In genomic region chr5:6143523-6143922, GRCh38 we compare ENCODE assay signal across 22 cellular contexts.
DNase-seq lines count a peak whose midpoint lies in the region; ATAC-seq, FAIRE-seq and TF ChIP-seq lines count a peak whose summit lies in the region.
"Had no signal": no experiment of that assay in that cellular context is flagged by ENCODE, and none has a peak within 500 bp of the region (broad histone marks: within the 10 kb centered on the region; RNA-seq: fewer than 3 reads in every experiment).

No MANE protein-coding gene starts in this region.

- H2AFZ ChIP-seq in HepG2 (ENCODE audit: low read length) (no peak overlapping the region), H1 (ENCODE audit: low read length) (0 out of 2 replicates have a peak overlapping the region, but pooled peaks have one; percentile 42)
- H2AFZ ChIP-seq: PC-9 had no signal

- H2BK20ac ChIP-seq in H1 (ENCODE audit: low read length) = no peak overlapping the region

- in situ Hi-C loops in HepG2 (cut with HindIII; ENCODE audit: extremely low pct_ligation_motif_present, low pct_unique_long_range_greater_than_20kb) = no loop called here

- no peak overlapping the region for H2BK120ac ChIP-seq in H1 (replicated peaks; ENCODE audit: low read depth, low read length)

- no peak overlapping the region for H2AK5ac ChIP-seq in H1 (ENCODE audit: low read depth, low read length)

- H4K5ac ChIP-seq in H1 (ENCODE audit: insufficient read length, low read depth, low read length) = no peak overlapping the region

- H3K4me1 Mint-ChIP-seq in progenitor cell of endocrine pancreas (ENCODE audit: low read depth) = no peaks in the 10 kb centered on the region
- H3K4me1 Mint-ChIP-seq: CD4-positive, CD25-positive, alpha-beta regulatory T cell had no signal

- BruUV-seq in HepG2 (replicated peaks; lab: Mats Ljungman, UMichigan) = no TSS peak

- FAIRE-seq in HepG2 (lab: Jason Lieb, UNC) (no peak), H1 (lab: Jason Lieb, UNC) (no peak), kidney (lab: Jason Lieb, UNC) (no peak)

- no peaks in the 10 kb centered on the region for H3K23me2 ChIP-seq in H1 (ENCODE audit: low read depth, low read length)

- no peak overlapping the region for H2BK15ac ChIP-seq in H1 (ENCODE audit: low read length)

- TF ChIP-seq CTCF in HepG2 (CRISPR knock-in tag; IDR thresholded peaks at IDR 0.05) = no peak
- no peak for TF ChIP-seq CTCF in right lobe of liver (IDR thresholded peaks at IDR 0.05)
- TF ChIP-seq CTCF in H1 (IDR thresholded peaks at IDR 0.05; ENCODE audit: control extremely low read depth in 1 of 3, insufficient read depth in 1 of 3, low read depth in 1 of 3, low read length in 3 of 3) = peak; percentile 35 to 60 (median 51)
- TF ChIP-seq CTCF in progenitor cell of endocrine pancreas (IDR thresholded peaks at IDR 0.05; ENCODE audit: unreplicated experiment) = no peak
- TF ChIP-seq CTCF in dorsolateral prefrontal cortex (IDR thresholded peaks at IDR 0.05 in 54 of 56, conservative IDR thresholded peaks at IDR 0.05 in 2 of 56; ENCODE audit: low read depth in 1 of 56, partially characterized antibody in 56 of 56) = no peak
- TF ChIP-seq CTCF in kidney (IDR thresholded peaks at IDR 0.05; ENCODE audit: borderline replicate concordance, extremely low read depth, insufficient read depth) = no peak

- H3K27ac ChIP-seq in HepG2 (ENCODE audit: extremely low read length, insufficient read depth, low read length) = no peak overlapping the region
- no peak overlapping the region for H3K27ac ChIP-seq in right lobe of liver
- no peak overlapping the region for H3K27ac ChIP-seq in H1 (ENCODE audit: low read depth, low read length)
- H3K27ac ChIP-seq in dorsolateral prefrontal cortex = no peak overlapping the region
- H3K27ac ChIP-seq in kidney (ENCODE audit: low read depth in 2 of 2, low read length in 2 of 2) = no peak overlapping the region
- H3K27ac ChIP-seq: BLaER1, PC-9 had no signal

- no peak overlapping the region for H3K4me3 ChIP-seq in HepG2 (replicated peaks in 1 of 3; ENCODE audit: insufficient read depth in 1 of 3, low read depth in 2 of 3, low read length in 3 of 3)
- no peak overlapping the region for H3K4me3 ChIP-seq in right lobe of liver
- no peak overlapping the region for H3K4me3 ChIP-seq in H1 (ENCODE audit: extremely low read depth in 1 of 4, insufficient read depth in 2 of 4, low read depth in 3 of 4, low read length in 4 of 4)
- no peak overlapping the region for H3K4me3 ChIP-seq in dorsolateral prefrontal cortex
- no peak overlapping the region for H3K4me3 ChIP-seq in kidney (ENCODE audit: low read length in 2 of 2)
- H3K4me3 ChIP-seq: BLaER1, PC-9 had no signal

- intact Hi-C loops in HepG2 (cut with micrococcal nuclease; ENCODE audit: unreplicated experiment) (no loop called here), right lobe of liver (cut with DNase I) (no loop called here), dorsolateral prefrontal cortex (cut with DNase I) (no loop called here), kidney (cut with DNase I) (no loop called here)

- POLR2A ChIA-PET in HepG2 (lab: Yijun Ruan, JAX) = no interaction called here
- POLR2A ChIA-PET in H1 (lab: Charles Lee; ENCODE audit: partially characterized antibody) = no interaction called here

- H4K91ac ChIP-seq in H1 (replicated peaks; ENCODE audit: insufficient read length, low read length) = no peak overlapping the region

- ATAC-seq in HepG2 (peak; percentile 38; the same call in 1 of the 3 replicates), right lobe of liver (no peak)
- ATAC-seq: HCT116 had no signal

- no peak overlapping the region for H3K14ac ChIP-seq in H1 (ENCODE audit: insufficient read length)

- H3K9me3 ChIP-seq in HepG2 (ENCODE audit: low read length) (no peaks in the 10 kb centered on the region), right lobe of liver (no peaks in the 10 kb centered on the region), H1 (ENCODE audit: insufficient read depth in 2 of 2, low read depth in 1 of 2, low read length in 1 of 2) (no peaks in the 10 kb centered on the region), kidney (ENCODE audit: control insufficient read depth in 1 of 2, low read length in 2 of 2) (no peaks in the 10 kb centered on the region)
- H3K9me3 ChIP-seq: BLaER1 had no signal

- no peak overlapping the region for H3K4me2 ChIP-seq in HepG2 (ENCODE audit: low read depth, low read length)
- H3K4me2 ChIP-seq in H1 (ENCODE audit: insufficient read depth in 1 of 2, low read depth in 2 of 2, low read length in 2 of 2) = no peak overlapping the region
- H3K4me2 ChIP-seq: BLaER1, PC-9 had no signal

- no peaks in the 10 kb centered on the region for H3K79me1 ChIP-seq in H1 (ENCODE audit: low read depth, low read length)

- DNase-seq in HepG2 (ENCODE audit: low spot score) (no peak), right lobe of liver (no peak), H1 (ENCODE audit: low read depth in 1 of 2, low spot score in 2 of 2) (peak in 1 of 2 experiments; percentile 19), iPS-NIHi7 (ENCODE audit: extremely low spot score) (peak; percentile 60), progenitor cell of endocrine pancreas (ENCODE audit: low spot score, unreplicated experiment) (no peak), dorsolateral prefrontal cortex (no peak), kidney (no peak), GM19238 (ENCODE audit: insufficient read length, low spot score) (no peak)
- DNase-seq: CD4-positive, CD25-positive, alpha-beta regulatory T cell; DMS153; DND-41; NCI-H1092 treated with DMSO at 0.1 percent for 48 hours; NCI-H1436; NCI-H187 treated with DMSO at 0.1 percent for 48 hours; NCI-H2171 treated with DMSO at 0.1 percent for 48 hours; NCI-H345; NCI-H510A treated with DMSO at 0.1 percent for 48 hours; NK-92 treated with Interleukin-12 subunit alpha and Interleukin-12 subunit beta, amount 100 ng/mL, for 24 hours; PC-9; SHP77 had no signal

- CTCF ChIA-PET in HepG2 (lab: Yijun Ruan, JAX; ENCODE audit: low intra/inter-chr PET ratio, low total read pairs) (no interaction called here), H1 (lab: Charles Lee; ENCODE audit: partially characterized antibody) (no interaction called here)

- H3K56ac ChIP-seq in H1 (replicated peaks; ENCODE audit: insufficient read length, low read depth, low read length) = no peak overlapping the region

- TF ChIP-seq POLR2A in HepG2 (IDR thresholded peaks at IDR 0.05; ENCODE audit: insufficient read depth in 1 of 2, low read depth in 2 of 2, low read length in 2 of 2) (no peak), right lobe of liver (IDR thresholded peaks at IDR 0.05) (no peak), H1 (IDR thresholded peaks at IDR 0.05; ENCODE audit: control extremely low read depth in 1 of 2, low read depth in 2 of 2, low read length in 2 of 2) (no peak)

- H3K9ac ChIP-seq in HepG2 (ENCODE audit: insufficient read depth, low read depth, low read length) (no peak overlapping the region), H1 (replicated peaks in 1 of 4; ENCODE audit: extremely low read depth in 1 of 4, low read depth in 3 of 4, low read length in 3 of 4) (no peak overlapping the region), kidney (ENCODE audit: low read length in 2 of 2) (no peak overlapping the region)
- H3K9ac ChIP-seq: BLaER1 had no signal

- no peak overlapping the region for H4K8ac ChIP-seq in H1 (ENCODE audit: extremely low read depth, insufficient read depth, low read length)

- WGBS in HepG2 (ENCODE audit: low lambda C conversion rate) = 20% methylated on average over 4 of the region's 5 CpGs
- 74% methylated on average over 2 of the region's 5 CpGs for WGBS in right lobe of liver (ENCODE audit: insufficient coverage, low coverage, low lambda C conversion rate, missing lambda C conversion rate)
- 55% methylated on average over 5 of the region's 5 CpGs; no CpG with 5 or more reads in 1 of the 2 experiments for WGBS in H1 (ENCODE audit: extremely low coverage in 1 of 2, insufficient coverage in 1 of 2, insufficient read length in 1 of 2, insufficient replicate concordance in 2 of 2, low coverage in 1 of 2, low lambda C conversion rate in 2 of 2, missing lambda C conversion rate in 1 of 2), 2 experiments

- H3K27me3 Mint-ChIP-seq in progenitor cell of endocrine pancreas = peaks cover 17% of the 10 kb centered on the region
- H3K27me3 Mint-ChIP-seq: CD4-positive, CD25-positive, alpha-beta regulatory T cell had no signal

- H3K23ac ChIP-seq in H1 (ENCODE audit: insufficient read length) = no peak overlapping the region

- TF ChIP-seq EP300 in HepG2 (IDR thresholded peaks at IDR 0.05; ENCODE audit: low read depth in 2 of 2, low read length in 2 of 2) (no peak), HepG2 (CRISPR knock-in tag; IDR thresholded peaks at IDR 0.05; ENCODE audit: borderline replicate concordance) (no peak), H1 (IDR thresholded peaks at IDR 0.05; ENCODE audit: borderline replicate concordance in 1 of 2, low read depth in 2 of 2, low read length in 2 of 2) (no peak)

- H3K27me3 ChIP-seq in HepG2 (ENCODE audit: control insufficient read depth in 1 of 2, insufficient read depth in 2 of 2, low read length in 2 of 2) (no peaks in the 10 kb centered on the region; a peak in 2 of 5 replicates), right lobe of liver (no peaks in the 10 kb centered on the region), H1 (replicated peaks in 1 of 4; ENCODE audit: control insufficient read depth in 3 of 4, extremely low read depth in 1 of 4, insufficient read depth in 3 of 4, low read length in 3 of 4) (no peaks in the 10 kb centered on the region), dorsolateral prefrontal cortex (peaks cover 0 to 8% (median 0%) of the 10 kb centered on the region in 45 donors)
- H3K27me3 ChIP-seq: BLaER1 had no signal

- TF ChIP-seq RAD21 in HepG2 (CRISPR knock-in tag; IDR thresholded peaks at IDR 0.05) = no peak
- TF ChIP-seq RAD21 in H1 (IDR thresholded peaks at IDR 0.05 in 1 of 2, conservative IDR thresholded peaks at IDR 0.05 in 1 of 2; ENCODE audit: low read depth in 2 of 2, low read length in 2 of 2) = peak; percentile 60 to 70

- no peaks in the 10 kb centered on the region for H3K79me2 ChIP-seq in HepG2 (ENCODE audit: insufficient read depth, low read length)
- H3K79me2 ChIP-seq in H1 (ENCODE audit: control insufficient read depth in 1 of 2, insufficient read depth in 2 of 2, low read length in 2 of 2) = no peaks in the 10 kb centered on the region

- peak overlapping the region; percentile 23 for H3K27ac Mint-ChIP-seq in progenitor cell of endocrine pancreas
- H3K27ac Mint-ChIP-seq: CD4-positive, CD25-positive, alpha-beta regulatory T cell had no signal

- no peak overlapping the region for H3K4me3 Mint-ChIP-seq in progenitor cell of endocrine pancreas (ENCODE audit: low read depth)
- H3K4me3 Mint-ChIP-seq: CD4-positive, CD25-positive, alpha-beta regulatory T cell had no signal

- no peak overlapping the region for H3K18ac ChIP-seq in H1 (ENCODE audit: extremely low read depth, low read length)

- no peak overlapping the region for H2BK12ac ChIP-seq in H1 (ENCODE audit: low read depth, low read length)

- H3K9me3 Mint-ChIP-seq in progenitor cell of endocrine pancreas (ENCODE audit: low read depth) = no peaks in the 10 kb centered on the region

- H3K4me1 ChIP-seq in HepG2 (ENCODE audit: insufficient read depth, low read length) (no peaks in the 10 kb centered on the region), right lobe of liver (no peaks in the 10 kb centered on the region), H1 (replicated peaks in 1 of 4; ENCODE audit: control insufficient read depth in 3 of 4, insufficient read depth in 4 of 4, low read length in 3 of 4) (peaks cover 0 to 5% (median 3%) of the 10 kb centered on the region in 4 experiments; a peak in 3 of 7 replicates), kidney (ENCODE audit: control insufficient read depth in 1 of 2, insufficient read depth in 1 of 2, low read depth in 1 of 2, low read length in 2 of 2) (no peaks in the 10 kb centered on the region)
- H3K4me1 ChIP-seq: BLaER1 had no signal

- H3K36me3 ChIP-seq in HepG2 (replicated peaks in 1 of 2; ENCODE audit: control insufficient read depth in 1 of 2, insufficient read depth in 2 of 2, low read length in 2 of 2) (no peaks in the 10 kb centered on the region), right lobe of liver (no peaks in the 10 kb centered on the region), H1 (ENCODE audit: control insufficient read depth in 2 of 4, insufficient read depth in 4 of 4, low read length in 3 of 4) (no peaks in the 10 kb centered on the region), kidney (ENCODE audit: control insufficient read depth in 1 of 2, insufficient read depth in 2 of 2, low read length in 2 of 2) (no peaks in the 10 kb centered on the region)
- H3K36me3 ChIP-seq: BLaER1 had no signal

- H4K20me1 ChIP-seq in HepG2 (ENCODE audit: insufficient read depth, low read length) = no peaks in the 10 kb centered on the region
- no peaks in the 10 kb centered on the region for H4K20me1 ChIP-seq in H1 (replicated peaks in 1 of 2; ENCODE audit: control insufficient read depth in 1 of 2, insufficient read depth in 2 of 2, low read length in 2 of 2)
- H4K20me1 ChIP-seq: BLaER1 had no signal

- no peaks in the 10 kb centered on the region for H3K36me3 Mint-ChIP-seq in progenitor cell of endocrine pancreas (ENCODE audit: insufficient read depth)
- H3K36me3 Mint-ChIP-seq: CD4-positive, CD25-positive, alpha-beta regulatory T cell had no signal

- no peak overlapping the region for H2BK5ac ChIP-seq in H1 (ENCODE audit: low read depth, low read length)

- no peak overlapping the region for H3K4ac ChIP-seq in H1 (replicated peaks; ENCODE audit: insufficient read length, low read depth, low read length)

Comparison
In these comparisons a context has a peak if more than half of its experiments do, and no peak if none do; other contexts are left out.
1. CTCF ChIP-seq: peak in H1 (3 of 3); none in HepG2 (single experiment), right lobe of liver (0 of 4), progenitor cell of endocrine pancreas (single experiment), dorsolateral prefrontal cortex (0 of 56) and kidney (single experiment).
2. Of the 41 proteins assayed by ChIP-seq in both HepG2 and H1: peak only in HepG2: none; only in H1: CTCF and RAD21; in both: none; in neither: 39.